In the genomic region with DNA sequence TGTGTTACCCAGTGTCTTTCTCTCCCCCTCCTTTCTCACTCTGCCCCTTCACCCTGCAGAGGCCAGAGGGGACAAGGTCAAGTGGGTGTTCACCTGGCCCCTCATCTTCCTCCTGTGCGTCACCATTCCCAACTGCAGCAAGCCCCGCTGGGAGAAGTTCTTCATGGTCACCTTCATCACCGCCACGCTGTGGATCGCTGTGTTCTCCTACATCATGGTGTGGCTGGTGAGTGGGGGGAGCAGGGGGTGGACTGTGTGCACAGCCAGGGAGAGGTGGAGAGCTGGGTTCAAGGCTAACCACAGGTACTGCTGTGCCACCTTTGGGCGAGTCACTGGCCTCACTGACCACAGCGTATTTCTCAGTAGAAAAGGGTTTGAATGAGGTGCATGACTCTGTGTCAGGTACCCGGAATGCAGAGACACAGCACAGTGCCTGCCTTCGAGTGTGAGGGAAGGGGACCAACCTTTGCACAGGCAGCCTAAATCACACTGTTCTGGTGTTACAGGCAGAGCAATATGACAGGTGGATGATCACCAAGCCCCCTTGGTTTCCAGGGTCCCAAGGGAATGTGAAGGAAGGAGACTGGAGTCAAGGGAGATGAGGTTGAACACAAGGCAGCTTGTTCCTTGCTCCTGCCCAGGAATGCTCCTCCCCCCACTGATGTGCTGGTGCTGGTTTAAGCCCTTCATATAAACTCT, we compare ENCODE assay signal across 23 cellular contexts.
"Had no signal": no experiment of that assay in that cellular context is flagged by ENCODE, and none has a peak within 500 bp of the region (broad histone marks: within the 10 kb centered on the region; RNA-seq: fewer than 3 reads in every experiment).

No MANE protein-coding gene starts in this region.

- DNase-seq: activated CD4-positive, alpha-beta T cell treated with anti-CD3 and anti-CD28 coated beads for 36 hours; activated CD4-positive, CD25-positive, alpha-beta regulatory T cell; activated CD8-positive, alpha-beta T cell treated with anti-CD3 and anti-CD28 coated beads, Interleukin-2, amount 10 ng/mL, durations not matched to agents 7 days and 5 days; activated gamma-delta T cell treated with Interleukin-2 at 50 U/mL for 16 hours; activated naive CD4-positive, alpha-beta T cell treated with anti-CD3 and anti-CD28 coated beads, Interleukin-2, amount 50 U/mL, for 16 hours; activated T-cell treated with anti-CD3 and anti-CD28 coated beads, Interleukin-2, amount 50 U/mL, for 4 hours; amniotic stem cell; brain microvascular endothelial cell; central memory CD4-positive, alpha-beta T cell; dermis blood vessel endothelial cell; effector CD8-positive, alpha-beta T cell; gastrocnemius medialis; glutamatergic neuron; left cardiac atrium; mammary epithelial cell; ovary; retina; stimulated activated CD4-positive, alpha-beta T cell treated with anti-CD3 and anti-CD28 coated beads, Interleukin-15, amount 100 ng/mL, for 24 hours; stimulated activated CD4-positive, alpha-beta T cell treated with anti-CD3 and anti-CD28 coated beads, Interleukin-2, amount 100 ng/mL, for 24 hours; stimulated activated naive CD4-positive, alpha-beta T cell treated with Interleukin-2 at 50 U/mL for 16 hours; trophoblast cell had no signal

- H3K9me3 Mint-ChIP-seq: activated T-helper 17 cell treated with anti-CD3 and anti-CD28 coated beads, Interleukin-2, amount 50 U/mL, for 72 hours had no signal

- H3K4me3 Mint-ChIP-seq: activated CD4-positive, alpha-beta T cell treated with anti-CD3 and anti-CD28 coated beads for 36 hours; activated CD8-positive, alpha-beta T cell treated with anti-CD3 and anti-CD28 coated beads, Interleukin-2, amount 10 ng/mL, durations not matched to agents 7 days and 5 days; activated T-cell treated with anti-CD3 and anti-CD28 coated beads, Interleukin-2, amount 50 U/mL, for 4 hours; activated T-helper 17 cell treated with anti-CD3 and anti-CD28 coated beads, Interleukin-2, amount 50 U/mL, for 72 hours; nephron had no signal

- H3K4me1 Mint-ChIP-seq: activated CD4-positive, alpha-beta T cell treated with anti-CD3 and anti-CD28 coated beads for 36 hours; activated T-helper 17 cell treated with anti-CD3 and anti-CD28 coated beads, Interleukin-2, amount 50 U/mL, for 72 hours had no signal

- H3K27ac Mint-ChIP-seq: activated CD4-positive, alpha-beta T cell treated with anti-CD3 and anti-CD28 coated beads for 36 hours; activated CD8-positive, alpha-beta T cell treated with anti-CD3 and anti-CD28 coated beads, Interleukin-2, amount 10 ng/mL, durations not matched to agents 7 days and 5 days; activated T-helper 17 cell treated with anti-CD3 and anti-CD28 coated beads, Interleukin-2, amount 50 U/mL, for 72 hours; nephron had no signal

- ATAC-seq: activated CD4-positive, alpha-beta T cell treated with anti-CD3 and anti-CD28 coated beads for 36 hours; activated CD8-positive, alpha-beta T cell treated with anti-CD3 and anti-CD28 coated beads, Interleukin-2, amount 10 ng/mL, durations not matched to agents 7 days and 5 days; activated T-cell treated with anti-CD3 and anti-CD28 coated beads, Interleukin-2, amount 50 U/mL, for 4 hours; activated T-helper 17 cell treated with anti-CD3 and anti-CD28 coated beads, Interleukin-2, amount 50 U/mL, for 72 hours; gastrocnemius medialis had no signal
